In the genomic region with DNA sequence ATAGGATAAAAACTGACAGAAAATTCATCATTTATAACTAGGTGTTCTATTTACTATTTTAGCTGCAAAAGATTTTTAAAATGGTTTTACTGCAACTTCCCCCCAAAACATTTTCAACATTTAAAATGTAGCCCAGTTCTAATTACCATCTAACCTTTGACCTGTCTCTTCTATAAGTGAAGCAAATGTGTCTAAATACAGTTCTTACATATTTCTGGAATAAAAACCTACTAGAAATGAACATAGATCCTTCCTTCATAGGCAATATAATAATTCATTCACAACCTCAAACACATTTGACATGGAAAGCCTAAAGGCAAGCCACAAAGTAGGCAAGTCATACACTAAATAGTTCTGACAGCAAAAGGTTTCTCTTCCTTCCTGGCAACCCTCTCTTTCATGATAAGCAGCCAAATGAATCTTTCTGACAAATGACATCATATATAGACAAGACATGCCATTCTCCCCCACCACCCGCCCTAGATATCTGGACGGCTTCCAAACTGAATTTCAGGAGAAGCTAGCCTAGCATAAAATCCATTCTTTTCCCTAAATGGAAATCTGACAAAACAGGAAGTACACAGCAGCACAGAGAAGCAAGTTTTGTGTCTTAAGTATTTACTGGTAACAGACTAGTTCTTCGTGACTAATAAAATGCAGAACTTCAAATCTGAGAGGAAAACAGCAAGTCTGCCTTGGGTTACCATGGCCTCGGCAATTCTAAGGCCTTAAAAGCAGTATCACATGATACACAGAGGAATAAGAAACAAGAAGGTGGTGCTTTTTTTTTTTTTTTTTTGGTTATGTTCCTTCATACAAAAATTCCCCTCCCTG, we compare ENCODE assay signal across 7 cellular contexts. TPM values are rescaled to one million over a fixed set of nuclear protein-coding genes. Genes with fewer than 3 reads are reported as not detected.
DNase-seq lines count a peak whose midpoint lies in the region; ATAC-seq and TF ChIP-seq lines count a peak whose summit lies in the region.

No MANE protein-coding gene starts in this region.

- WGBS in mesodermal cell (ENCODE audit: insufficient coverage in 2 of 2), 2 experiments: 80 to 96% methylated on average over 4 of the region's 4 CpGs
- WGBS in upper lobe of left lung, 2 donors: 6 to 8% methylated on average over 4 of the region's 4 CpGs

- H3K27ac ChIP-seq in effector memory CD4-positive, alpha-beta T cell (ENCODE audit: insufficient read depth, low read length, poor library complexity, severe bottlenecking): peak overlapping the region; percentile 71
- H3K27ac ChIP-seq in mesodermal cell (ENCODE audit: low read depth, low read length, severe bottlenecking) (peak overlapping the region; percentile 7), upper lobe of left lung (peak overlapping the region; percentile 68 to 80 (median 74))

- no peak for TF ChIP-seq EP300 in upper lobe of left lung (IDR thresholded peaks at IDR 0.05)

- H3K4me1 ChIP-seq in effector memory CD4-positive, alpha-beta T cell (ENCODE audit: control insufficient read depth, insufficient read depth, low read length, poor library complexity, severe bottlenecking): peaks cover 26% of the 10 kb centered on the region
- H3K4me1 ChIP-seq in mesodermal cell (ENCODE audit: control insufficient read depth, insufficient read depth, low read length, poor library complexity, severe bottlenecking) (peaks cover 7% of the 10 kb centered on the region), upper lobe of left lung (peaks cover 32 to 44% (median 38%) of the 10 kb centered on the region in 4 donors)

- no peaks in the 10 kb centered on the region for H3K27me3 ChIP-seq in effector memory CD4-positive, alpha-beta T cell (replicated peaks; ENCODE audit: control insufficient read depth, insufficient read depth, low read length, poor library complexity, severe bottlenecking)
- no peaks in the 10 kb centered on the region for H3K27me3 ChIP-seq in upper lobe of left lung

- TF ChIP-seq POLR2A in upper lobe of left lung (IDR thresholded peaks at IDR 0.05): no peak

- TF ChIP-seq CTCF in GM13977 (IDR thresholded peaks at IDR 0.05; ENCODE audit: extremely low read depth, insufficient read depth, missing control alignments): no peak
- TF ChIP-seq CTCF in upper lobe of left lung (IDR thresholded peaks at IDR 0.05): no peak

- peaks cover 49% of the 10 kb centered on the region for H3K36me3 ChIP-seq in effector memory CD4-positive, alpha-beta T cell (ENCODE audit: control insufficient read depth, insufficient read depth, low read length)
- peaks cover 69% of the 10 kb centered on the region for H3K36me3 ChIP-seq in mesodermal cell (ENCODE audit: control insufficient read depth, insufficient read depth, low read length)
- peaks cover 8 to 69% (median 30%) of the 10 kb centered on the region in 4 donors for H3K36me3 ChIP-seq in upper lobe of left lung

- ATAC-seq in HG02973 (IDR thresholded peaks at IDR 0.05; ENCODE audit: unreplicated experiment): peak; percentile 71
- peak; percentile 94 for ATAC-seq in SK-N-SH treated with all-trans-retinoic acid at 6 μM for 48 hours
- ATAC-seq in upper lobe of left lung (ENCODE audit: low FRiP score in 2 of 2): peak; percentile 81 to 91

- no peaks in the 10 kb centered on the region for H3K9me3 ChIP-seq in effector memory CD4-positive, alpha-beta T cell (ENCODE audit: control insufficient read depth, low read length)
- H3K9me3 ChIP-seq in mesodermal cell (ENCODE audit: control insufficient read depth, low read length): no peaks in the 10 kb centered on the region
- H3K9me3 ChIP-seq in upper lobe of left lung: no peaks in the 10 kb centered on the region

- in situ Hi-C loops in GM13977 (cut with MboI; ENCODE audit: low pct_unique_long_range_greater_than_20kb, low sequenced_read_pairs, unreplicated experiment): no loop called here

- DNase-seq in GM13977 (ENCODE audit: low spot score): peak; percentile 32
- peak in 1 of 3 donors; percentile 11 for DNase-seq in effector memory CD4-positive, alpha-beta T cell
- DNase-seq in upper lobe of left lung: no peak
- DNase-seq in NCI-H1092 treated with DMSO at 0.1 percent for 48 hours (lab: John Stamatoyannopoulos, UW): no peak

- H3K4me3 ChIP-seq in effector memory CD4-positive, alpha-beta T cell (ENCODE audit: insufficient read depth, low read depth, low read length, poor library complexity, severe bottlenecking): no peak overlapping the region
- no peak overlapping the region for H3K4me3 ChIP-seq in mesodermal cell (ENCODE audit: extremely low read depth, insufficient read depth, low read length, poor library complexity, severe bottlenecking)
- H3K4me3 ChIP-seq in upper lobe of left lung: no peak overlapping the region

TF ChIP-seq in SK-N-SH treated with all-trans-retinoic acid at 6 μM for 48 hours, 23 proteins besides CTCF, POLR2A, EP300 and RAD21:
- TF ChIP-seq, protein P1, sequence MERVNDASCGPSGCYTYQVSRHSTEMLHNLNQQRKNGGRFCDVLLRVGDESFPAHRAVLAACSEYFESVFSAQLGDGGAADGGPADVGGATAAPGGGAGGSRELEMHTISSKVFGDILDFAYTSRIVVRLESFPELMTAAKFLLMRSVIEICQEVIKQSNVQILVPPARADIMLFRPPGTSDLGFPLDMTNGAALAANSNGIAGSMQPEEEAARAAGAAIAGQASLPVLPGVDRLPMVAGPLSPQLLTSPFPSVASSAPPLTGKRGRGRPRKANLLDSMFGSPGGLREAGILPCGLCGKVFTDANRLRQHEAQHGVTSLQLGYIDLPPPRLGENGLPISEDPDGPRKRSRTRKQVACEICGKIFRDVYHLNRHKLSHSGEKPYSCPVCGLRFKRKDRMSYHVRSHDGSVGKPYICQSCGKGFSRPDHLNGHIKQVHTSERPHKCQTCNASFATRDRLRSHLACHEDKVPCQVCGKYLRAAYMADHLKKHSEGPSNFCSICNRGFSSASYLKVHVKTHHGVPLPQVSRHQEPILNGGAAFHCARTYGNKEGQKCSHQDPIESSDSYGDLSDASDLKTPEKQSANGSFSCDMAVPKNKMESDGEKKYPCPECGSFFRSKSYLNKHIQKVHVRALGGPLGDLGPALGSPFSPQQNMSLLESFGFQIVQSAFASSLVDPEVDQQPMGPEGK (CRISPR knock-in tag; IDR thresholded peaks at IDR 0.05; ENCODE audit: borderline replicate concordance): peak; percentile 60
- peak; percentile 38; the same call in 1 of the 2 replicates for TF ChIP-seq TOX (CRISPR knock-in tag; IDR thresholded peaks at IDR 0.05; ENCODE audit: borderline replicate concordance)
- peak; percentile 78 for TF ChIP-seq ISL1 (CRISPR knock-in tag; IDR thresholded peaks at IDR 0.05)
- no peak for TF ChIP-seq ZNF70 (CRISPR knock-in tag; IDR thresholded peaks at IDR 0.05)
- TF ChIP-seq, protein P2, sequence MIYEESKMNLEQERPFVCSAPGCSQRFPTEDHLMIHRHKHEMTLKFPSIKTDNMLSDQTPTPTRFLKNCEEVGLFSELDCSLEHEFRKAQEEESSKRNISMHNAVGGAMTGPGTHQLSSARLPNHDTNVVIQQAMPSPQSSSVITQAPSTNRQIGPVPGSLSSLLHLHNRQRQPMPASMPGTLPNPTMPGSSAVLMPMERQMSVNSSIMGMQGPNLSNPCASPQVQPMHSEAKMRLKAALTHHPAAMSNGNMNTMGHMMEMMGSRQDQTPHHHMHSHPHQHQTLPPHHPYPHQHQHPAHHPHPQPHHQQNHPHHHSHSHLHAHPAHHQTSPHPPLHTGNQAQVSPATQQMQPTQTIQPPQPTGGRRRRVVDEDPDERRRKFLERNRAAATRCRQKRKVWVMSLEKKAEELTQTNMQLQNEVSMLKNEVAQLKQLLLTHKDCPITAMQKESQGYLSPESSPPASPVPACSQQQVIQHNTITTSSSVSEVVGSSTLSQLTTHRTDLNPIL (CRISPR knock-in tag; IDR thresholded peaks at IDR 0.05; ENCODE audit: low read depth): 0 out of 2 replicates have a peak, but pooled peaks have one; percentile 68

RNA-seq across cellular contexts. Expression of a gene that starts 17.2 kb away (rescaled TPM):
- 16.1 TPM for polyA plus RNA-seq in mesodermal cell (2013, experiment 1 of 2)
- polyA plus RNA-seq in mesodermal cell (2013, experiment 2 of 2): 16.2 TPM
- 10 to 100 TPM; 18.4 to 96.4 (median 38.7) TPM for total RNA-seq in upper lobe of left lung

RNA-seq across cellular contexts. Expression of a gene that starts 36.5 kb away (rescaled TPM):
- 142 TPM for polyA plus RNA-seq in mesodermal cell (2013, experiment 1 of 2)
- polyA plus RNA-seq in mesodermal cell (2013, experiment 2 of 2): 195 TPM
- 100 to 1,000 TPM in 4 of 6 donors, 10 to 100 TPM in 2; 49.2 to 164 (median 153) TPM for total RNA-seq in upper lobe of left lung

Comparison
In these comparisons a context has a peak if more than half of its experiments do, and no peak if none do; other contexts are left out.
1. H3K27ac ChIP-seq: peak in every context shown above with its lines; median percentile 74 in upper lobe of left lung; 71 in effector memory CD4-positive, alpha-beta T cell; 7 in mesodermal cell.